Comparison of ENCODE assay signal across 25 cellular contexts in the genomic region with DNA sequence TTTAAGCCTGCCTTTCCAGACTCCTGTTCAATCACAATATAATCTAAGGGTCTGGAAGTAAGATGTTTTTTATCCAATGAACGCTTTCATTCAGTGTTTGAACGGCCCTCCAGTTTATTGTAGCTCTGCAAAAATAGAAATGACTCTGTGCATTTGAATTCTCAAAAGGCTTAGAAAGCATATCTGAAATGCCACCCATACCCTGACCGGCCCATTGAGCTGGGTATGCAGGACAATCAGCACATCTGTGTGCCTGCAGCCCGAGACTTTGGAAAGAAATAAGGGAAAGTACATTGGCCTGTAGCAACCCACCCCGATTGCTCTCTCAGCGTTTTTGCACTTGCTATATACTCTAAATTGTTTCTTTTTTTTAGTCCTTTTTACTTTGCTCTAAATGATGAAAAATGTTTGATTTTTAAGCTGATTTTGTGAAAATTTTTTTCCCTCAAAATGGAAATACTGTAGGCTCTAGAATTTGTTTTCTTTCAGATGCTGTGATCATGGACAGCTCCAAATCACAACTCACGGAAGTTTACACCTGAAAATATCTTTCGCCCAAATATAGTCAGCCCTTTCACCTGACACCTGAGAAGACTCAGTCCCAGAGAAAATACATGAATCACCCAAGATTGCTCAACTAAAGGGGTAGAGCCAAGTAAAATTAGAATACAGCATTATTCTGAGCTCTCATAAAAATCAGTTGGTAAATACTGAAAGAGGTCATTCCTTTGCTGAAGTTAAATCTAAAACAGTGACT.
DNase-seq lines count a peak whose midpoint lies in the region; ATAC-seq and TF ChIP-seq lines count a peak whose summit lies in the region.
"Had no signal": no experiment of that assay in that cellular context is flagged by ENCODE, and none has a peak within 500 bp of the region (broad histone marks: within the 10 kb centered on the region; RNA-seq: fewer than 3 reads in every experiment).

No MANE protein-coding gene starts in this region.

- H3K79me2 ChIP-seq in HCT116 (ENCODE audit: insufficient read depth, low read length) = no peaks in the 10 kb centered on the region
- H3K79me2 ChIP-seq: parathyroid adenoma had no signal

- RAD21 ChIA-PET in HCT116 (lab: Charles Lee; ENCODE audit: low non-redundant PET in 1 of 2, low total read pairs in 2 of 2, uncharacterized antibody in 2 of 2, unreplicated experiment in 2 of 2) = no interaction called here

- H3K9me2 ChIP-seq in HCT116 (ENCODE audit: insufficient read depth) = no peaks in the 10 kb centered on the region

- no peak for TF ChIP-seq POLR2A in HCT116 (IDR thresholded peaks at IDR 0.05; ENCODE audit: borderline replicate concordance, extremely low read depth, insufficient read depth, insufficient read length)
- no peak for TF ChIP-seq POLR2A in prostate gland (IDR thresholded peaks at IDR 0.05)

- ATAC-seq in HCT116 = no peak
- no peak for ATAC-seq in GM21619 (IDR thresholded peaks at IDR 0.05; ENCODE audit: unreplicated experiment)
- ATAC-seq: activated CD8-positive, alpha-beta T cell treated with anti-CD3 and anti-CD28 coated beads, Interleukin-2, amount 10 ng/mL, durations not matched to agents 7 days and 5 days; sciatic nerve; stimulated activated naive CD8-positive, alpha-beta T cell treated with anti-CD3 and anti-CD28 coated beads, Interleukin-15, Interleukin-2, amounts not matched to agents 100 U/mL and 50 U/mL, for 24 hours had no signal

- DNase-seq in HCT116 (ENCODE audit: low read depth, low spot score) (no peak), NCI-H2196 (lab: John Stamatoyannopoulos, UW; ENCODE audit: unreplicated experiment) (peak; percentile 28), epithelial cell of esophagus (ENCODE audit: low read depth) (peak; percentile 80), prostate gland (ENCODE audit: low spot score) (peak; percentile 38), activated gamma-delta T cell treated with Interleukin-2 at 50 U/mL for 16 hours (no peak), DMS 273 treated with DMSO at 0.1 percent for 48 hours (lab: John Stamatoyannopoulos, UW) (no peak)
- DNase-seq: activated CD4-positive, CD25-positive, alpha-beta regulatory T cell treated with anti-CD3 and anti-CD28 coated beads, Interleukin-2, amount 50 U/mL, for 72 hours; activated CD8-positive, alpha-beta T cell treated with anti-CD3 and anti-CD28 coated beads, Interleukin-2, amount 10 ng/mL, durations not matched to agents 7 days and 5 days; activated effector memory CD4-positive, alpha-beta T cell treated with Interleukin-2 at 50 U/mL for 16 hours; activated naive CD8-positive, alpha-beta T cell treated with anti-CD3 and anti-CD28 coated beads, Interleukin-2, amount 10 ng/mL, durations not matched to agents 7 days and 5 days; activated T-cell treated with anti-CD3 and anti-CD28 coated beads for 4 hours; C1 segment of cervical spinal cord; heart left ventricle; Kasumi-1; left ventricle myocardium inferior; NCI-H1048; NCI-H1930; NCI-H446; SHP77; stimulated activated naive CD8-positive, alpha-beta T cell treated with anti-CD3 and anti-CD28 coated beads, Interleukin-15, Interleukin-2, amounts not matched to agents 100 U/mL and 50 U/mL, for 24 hours; T-helper 1 cell had no signal

- H3K36me3 ChIP-seq in HCT116 (ENCODE audit: control insufficient read depth in 1 of 2, insufficient read depth in 2 of 2, low read length in 2 of 2) = no peaks in the 10 kb centered on the region
- H3K36me3 ChIP-seq in prostate gland = no peaks in the 10 kb centered on the region
- H3K36me3 ChIP-seq: heart left ventricle, left ventricle myocardium inferior, thoracic aorta had no signal

- no peaks in the 10 kb centered on the region for H3K9me3 ChIP-seq in HCT116 (ENCODE audit: control insufficient read depth in 1 of 2, insufficient read depth in 1 of 2, low read depth in 1 of 2, low read length in 2 of 2)
- H3K9me3 ChIP-seq in prostate gland = no peaks in the 10 kb centered on the region
- H3K9me3 ChIP-seq: heart left ventricle, left ventricle myocardium inferior, thoracic aorta had no signal

- H3K27me3 ChIP-seq in HCT116 (ENCODE audit: insufficient read depth, low read length) = no peaks in the 10 kb centered on the region
- H3K27me3 ChIP-seq in prostate gland (replicated peaks; ENCODE audit: insufficient read depth) = no peaks in the 10 kb centered on the region
- H3K27me3 ChIP-seq: heart left ventricle had no signal

- CTCF ChIA-PET in HCT116 (lab: Charles Lee) = no interaction called here

- TF ChIP-seq RAD21 in HCT116 (IDR thresholded peaks at IDR 0.05; ENCODE audit: low read depth) = no peak

- no peak overlapping the region for H2AFZ ChIP-seq in HCT116 (ENCODE audit: low read depth, low read length, poor library complexity, severe bottlenecking)
- H2AFZ ChIP-seq: parathyroid adenoma had no signal

- TF ChIP-seq CTCF in HCT116 (IDR thresholded peaks at IDR 0.05 in 2 of 3, conservative IDR thresholded peaks at IDR 0.05 in 1 of 3; ENCODE audit: borderline replicate concordance in 1 of 3, insufficient read depth in 1 of 3, low read depth in 2 of 3, low read length in 2 of 3) = no peak
- no peak for TF ChIP-seq CTCF in epithelial cell of esophagus (IDR thresholded peaks at IDR 0.05; ENCODE audit: insufficient read depth, low read depth, low read length, missing control alignments)
- no peak for TF ChIP-seq CTCF in prostate gland (IDR thresholded peaks at IDR 0.05)

- 0 out of 4 replicates have a peak, but pooled peaks cover 0 to 4% of the 10 kb centered on the region in 2 experiments for H3K4me1 ChIP-seq in HCT116 (ENCODE audit: control insufficient read depth in 1 of 2, insufficient read depth in 2 of 2, low read length in 2 of 2)
- no peaks in the 10 kb centered on the region for H3K4me1 ChIP-seq in prostate gland (replicated peaks)

- 53% methylated on average over 8 of the region's 8 CpGs for WGBS in prostate gland

- no peak overlapping the region for H3K9ac ChIP-seq in HCT116 (ENCODE audit: low read length)
- H3K9ac ChIP-seq: parathyroid adenoma had no signal

- intact Hi-C loops in HCT116 (cut with micrococcal nuclease) = no loop called here
- intact Hi-C loops in prostate gland (cut with DNase I) = no loop called here

- no TSS peak for BruUV-seq in HCT116 (replicated peaks; lab: Mats Ljungman, UMichigan)

- H3K27ac ChIP-seq in HCT116 (ENCODE audit: low read depth, low read length) (no peak overlapping the region), prostate gland (no peak overlapping the region)
- H3K27ac ChIP-seq: heart left ventricle, left ventricle myocardium inferior, parathyroid adenoma, thoracic aorta had no signal

- H3K4me3 ChIP-seq in HCT116 (replicated peaks in 1 of 2; ENCODE audit: low read depth in 1 of 2, low read length in 2 of 2) (no peak overlapping the region), epithelial cell of esophagus (ENCODE audit: low read length) (no peak overlapping the region), prostate gland (no peak overlapping the region)
- H3K4me3 ChIP-seq: heart left ventricle, left ventricle myocardium inferior, thoracic aorta had no signal

- POLR2A ChIA-PET in HCT116 (lab: Charles Lee) = no interaction called here

- no peaks in the 10 kb centered on the region for H4K20me1 ChIP-seq in HCT116 (ENCODE audit: insufficient read depth)

- no peak overlapping the region for H3K4me2 ChIP-seq in HCT116 (ENCODE audit: low read length)

TF ChIP-seq in HCT116, 20 proteins besides CTCF, POLR2A, EP300 and RAD21:
- TF ChIP-seq CEBPB (IDR thresholded peaks at IDR 0.05; ENCODE audit: low read depth) (peak; percentile 90), FOSL1 (IDR thresholded peaks at IDR 0.05; ENCODE audit: low read depth) (no peak), YY1 (IDR thresholded peaks at IDR 0.05; ENCODE audit: extremely low read depth, insufficient replicate concordance, low read depth, low read length) (no peak), SRF (IDR thresholded peaks at IDR 0.05; ENCODE audit: low read depth) (peak; percentile 90), EZH2phosphoT487 (IDR thresholded peaks at IDR 0.05; ENCODE audit: borderline replicate concordance) (no peak)
- TF ChIP-seq, protein P1, sequence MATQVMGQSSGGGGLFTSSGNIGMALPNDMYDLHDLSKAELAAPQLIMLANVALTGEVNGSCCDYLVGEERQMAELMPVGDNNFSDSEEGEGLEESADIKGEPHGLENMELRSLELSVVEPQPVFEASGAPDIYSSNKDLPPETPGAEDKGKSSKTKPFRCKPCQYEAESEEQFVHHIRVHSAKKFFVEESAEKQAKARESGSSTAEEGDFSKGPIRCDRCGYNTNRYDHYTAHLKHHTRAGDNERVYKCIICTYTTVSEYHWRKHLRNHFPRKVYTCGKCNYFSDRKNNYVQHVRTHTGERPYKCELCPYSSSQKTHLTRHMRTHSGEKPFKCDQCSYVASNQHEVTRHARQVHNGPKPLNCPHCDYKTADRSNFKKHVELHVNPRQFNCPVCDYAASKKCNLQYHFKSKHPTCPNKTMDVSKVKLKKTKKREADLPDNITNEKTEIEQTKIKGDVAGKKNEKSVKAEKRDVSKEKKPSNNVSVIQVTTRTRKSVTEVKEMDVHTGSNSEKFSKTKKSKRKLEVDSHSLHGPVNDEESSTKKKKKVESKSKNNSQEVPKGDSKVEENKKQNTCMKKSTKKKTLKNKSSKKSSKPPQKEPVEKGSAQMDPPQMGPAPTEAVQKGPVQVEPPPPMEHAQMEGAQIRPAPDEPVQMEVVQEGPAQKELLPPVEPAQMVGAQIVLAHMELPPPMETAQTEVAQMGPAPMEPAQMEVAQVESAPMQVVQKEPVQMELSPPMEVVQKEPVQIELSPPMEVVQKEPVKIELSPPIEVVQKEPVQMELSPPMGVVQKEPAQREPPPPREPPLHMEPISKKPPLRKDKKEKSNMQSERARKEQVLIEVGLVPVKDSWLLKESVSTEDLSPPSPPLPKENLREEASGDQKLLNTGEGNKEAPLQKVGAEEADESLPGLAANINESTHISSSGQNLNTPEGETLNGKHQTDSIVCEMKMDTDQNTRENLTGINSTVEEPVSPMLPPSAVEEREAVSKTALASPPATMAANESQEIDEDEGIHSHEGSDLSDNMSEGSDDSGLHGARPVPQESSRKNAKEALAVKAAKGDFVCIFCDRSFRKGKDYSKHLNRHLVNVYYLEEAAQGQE (IDR thresholded peaks at IDR 0.05; ENCODE audit: low read depth) = no peak

Comparison
In these comparisons a context has a peak if more than half of its experiments do, and no peak if none do; other contexts are left out.
1. DNase-seq: peak in NCI-H2196 (single experiment), epithelial cell of esophagus (single experiment) and prostate gland (single experiment); none in HCT116 (single experiment), activated gamma-delta T cell treated with Interleukin-2 at 50 U/mL for 16 hours (single experiment) and DMS 273 treated with DMSO at 0.1 percent for 48 hours (single experiment).